In the genomic region with DNA sequence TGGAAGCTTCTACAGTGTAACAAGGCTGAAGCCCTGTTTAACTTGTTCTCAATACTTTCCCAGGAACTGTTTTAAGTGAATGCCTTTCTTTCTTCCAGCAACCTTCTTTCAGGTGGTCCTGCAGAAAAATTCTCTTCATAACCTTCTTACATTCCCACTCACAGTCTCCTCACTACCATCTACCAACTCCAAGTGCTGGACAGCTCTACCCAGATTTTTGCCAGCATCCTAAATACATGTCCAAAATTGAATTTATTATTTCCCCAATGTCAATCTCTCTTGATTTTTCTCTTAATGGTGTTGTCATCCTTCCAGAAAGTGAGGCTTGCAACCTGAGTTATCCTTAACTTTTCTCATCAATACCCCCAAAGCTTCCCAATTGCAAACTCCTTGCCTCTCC, we compare ENCODE assay signal across 2 cellular contexts.
TF ChIP-seq lines count a peak whose summit lies in the region.

No MANE protein-coding gene starts in this region.

TF ChIP-seq in A549, 52 proteins besides CTCF, POLR2A, EP300 and RAD21 (continued from another document):
- TF ChIP-seq, protein P1, sequence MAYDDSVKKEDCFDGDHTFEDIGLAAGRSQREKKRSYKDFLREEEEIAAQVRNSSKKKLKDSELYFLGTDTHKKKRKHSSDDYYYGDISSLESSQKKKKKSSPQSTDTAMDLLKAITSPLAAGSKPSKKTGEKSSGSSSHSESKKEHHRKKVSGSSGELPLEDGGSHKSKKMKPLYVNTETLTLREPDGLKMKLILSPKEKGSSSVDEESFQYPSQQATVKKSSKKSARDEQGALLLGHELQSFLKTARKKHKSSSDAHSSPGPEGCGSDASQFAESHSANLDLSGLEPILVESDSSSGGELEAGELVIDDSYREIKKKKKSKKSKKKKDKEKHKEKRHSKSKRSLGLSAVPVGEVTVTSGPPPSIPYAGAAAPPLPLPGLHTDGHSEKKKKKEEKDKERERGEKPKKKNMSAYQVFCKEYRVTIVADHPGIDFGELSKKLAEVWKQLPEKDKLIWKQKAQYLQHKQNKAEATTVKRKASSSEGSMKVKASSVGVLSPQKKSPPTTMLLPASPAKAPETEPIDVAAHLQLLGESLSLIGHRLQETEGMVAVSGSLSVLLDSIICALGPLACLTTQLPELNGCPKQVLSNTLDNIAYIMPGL (CRISPR knock-in tag; IDR thresholded peaks at IDR 0.05; ENCODE audit: borderline replicate concordance): no peak

TF ChIP-seq in HEK293, 187 proteins besides CTCF, POLR2A, EP300 and RAD21:
- TF ChIP-seq, protein P2, sequence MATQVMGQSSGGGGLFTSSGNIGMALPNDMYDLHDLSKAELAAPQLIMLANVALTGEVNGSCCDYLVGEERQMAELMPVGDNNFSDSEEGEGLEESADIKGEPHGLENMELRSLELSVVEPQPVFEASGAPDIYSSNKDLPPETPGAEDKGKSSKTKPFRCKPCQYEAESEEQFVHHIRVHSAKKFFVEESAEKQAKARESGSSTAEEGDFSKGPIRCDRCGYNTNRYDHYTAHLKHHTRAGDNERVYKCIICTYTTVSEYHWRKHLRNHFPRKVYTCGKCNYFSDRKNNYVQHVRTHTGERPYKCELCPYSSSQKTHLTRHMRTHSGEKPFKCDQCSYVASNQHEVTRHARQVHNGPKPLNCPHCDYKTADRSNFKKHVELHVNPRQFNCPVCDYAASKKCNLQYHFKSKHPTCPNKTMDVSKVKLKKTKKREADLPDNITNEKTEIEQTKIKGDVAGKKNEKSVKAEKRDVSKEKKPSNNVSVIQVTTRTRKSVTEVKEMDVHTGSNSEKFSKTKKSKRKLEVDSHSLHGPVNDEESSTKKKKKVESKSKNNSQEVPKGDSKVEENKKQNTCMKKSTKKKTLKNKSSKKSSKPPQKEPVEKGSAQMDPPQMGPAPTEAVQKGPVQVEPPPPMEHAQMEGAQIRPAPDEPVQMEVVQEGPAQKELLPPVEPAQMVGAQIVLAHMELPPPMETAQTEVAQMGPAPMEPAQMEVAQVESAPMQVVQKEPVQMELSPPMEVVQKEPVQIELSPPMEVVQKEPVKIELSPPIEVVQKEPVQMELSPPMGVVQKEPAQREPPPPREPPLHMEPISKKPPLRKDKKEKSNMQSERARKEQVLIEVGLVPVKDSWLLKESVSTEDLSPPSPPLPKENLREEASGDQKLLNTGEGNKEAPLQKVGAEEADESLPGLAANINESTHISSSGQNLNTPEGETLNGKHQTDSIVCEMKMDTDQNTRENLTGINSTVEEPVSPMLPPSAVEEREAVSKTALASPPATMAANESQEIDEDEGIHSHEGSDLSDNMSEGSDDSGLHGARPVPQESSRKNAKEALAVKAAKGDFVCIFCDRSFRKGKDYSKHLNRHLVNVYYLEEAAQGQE (tag by site-specific recombination; IDR thresholded peaks at IDR 0.05): peak; percentile 74
- TF ChIP-seq GLIS1 (tag by site-specific recombination; IDR thresholded peaks at IDR 0.05): no peak
